Comparison of ENCODE assay signal across 8 cellular contexts in the genomic region with DNA sequence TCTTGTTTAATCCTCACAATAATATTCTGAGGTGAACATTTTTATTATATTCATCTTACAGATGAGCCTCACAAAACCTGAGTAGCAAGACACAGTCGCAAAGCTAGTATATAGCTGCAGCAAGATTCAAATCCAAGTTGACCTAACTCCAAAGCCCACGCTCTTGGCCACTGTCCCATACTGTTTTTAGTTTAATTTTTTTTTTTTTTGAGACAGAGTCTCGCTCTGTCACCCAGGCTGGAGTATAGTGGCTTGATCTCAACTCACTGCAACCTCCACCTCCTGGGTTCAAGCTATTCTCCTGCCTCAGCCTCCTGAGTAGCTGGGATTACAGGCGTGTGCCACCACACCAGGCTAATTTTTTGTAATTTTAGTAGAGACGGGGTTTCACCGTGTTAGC. TPM values are rescaled to one million over a fixed set of nuclear protein-coding genes. Genes with fewer than 3 reads are reported as not detected.
A peak's percentile ranks its signal among the peaks of the same experiment; 100 is the strongest.
DNase-seq lines count a peak whose midpoint lies in the region; ATAC-seq, FAIRE-seq and TF ChIP-seq lines count a peak whose summit lies in the region.
"Not testable (repeated sequence)": the region's sequence is repeated elsewhere in the genome, so short reads cannot be mapped to it uniquely, and the experiment has no call there.

No MANE protein-coding gene starts in this region.

- WGBS in GM23248 (ENCODE audit: low coverage in 1 of 2, low lambda C conversion rate in 2 of 2, missing lambda C conversion rate in 2 of 2), 2 experiments = 65 to 69% methylated on average over 6 of the region's 6 CpGs
- WGBS in gastroesophageal sphincter (ENCODE audit: low coverage in 1 of 2), 2 donors = 40 to 54% methylated on average over 5 to 6 of the region's 6 CpGs
- 61% methylated on average over 6 of the region's 6 CpGs for WGBS in HepG2 (ENCODE audit: low lambda C conversion rate)
- 59 to 80% (median 72%) methylated on average over 6 of the region's 6 CpGs for WGBS in stomach, 5 donors
- WGBS in transverse colon (ENCODE audit: low coverage in 1 of 2), 2 donors = 48 to 72% methylated on average over 5 to 6 of the region's 6 CpGs

- H3F3A ChIP-seq in GM23248 (ENCODE audit: insufficient read depth) = peaks cover 37% of the 10 kb centered on the region

- DNase-seq in GM23248; SJSA1 (ENCODE audit: low read depth in 1 of 2, low spot score in 2 of 2); caudate nucleus (lab: John Stamatoyannopoulos, UW); HepG2 (ENCODE audit: low spot score); stomach; transverse colon: not testable (repeated sequence)

- intact Hi-C loops in HepG2 (cut with micrococcal nuclease; ENCODE audit: unreplicated experiment); stomach (cut with DNase I; ENCODE audit: low total_unique reads): not testable (repeated sequence)
- intact Hi-C loops in transverse colon (cut with DNase I; ENCODE audit: low total_unique reads) = loop anchor here (10.0 kb wide), 1 partner anchor 475 kb away; no protein-coding TSS in a partner anchor

- H3K27me3 ChIP-seq in GM23248 (replicated peaks; ENCODE audit: insufficient read depth); SJSA1 (replicated peaks); gastroesophageal sphincter; HepG2 (ENCODE audit: control insufficient read depth in 1 of 2, insufficient read depth in 2 of 2, low read length in 2 of 2); parathyroid adenoma (ENCODE audit: control insufficient read depth, insufficient read depth, low read length); stomach; transverse colon: not testable (repeated sequence)

- H3K4me1 ChIP-seq in GM23248 (ENCODE audit: insufficient read depth) = peaks cover 60% of the 10 kb centered on the region
- H3K4me1 ChIP-seq in SJSA1 (replicated peaks) = peaks cover 58% of the 10 kb centered on the region
- H3K4me1 ChIP-seq in gastroesophageal sphincter = peaks cover 0 to 68% (median 9%) of the 10 kb centered on the region in 3 donors
- peaks cover 28% of the 10 kb centered on the region for H3K4me1 ChIP-seq in HepG2 (ENCODE audit: insufficient read depth, low read length)
- H3K4me1 ChIP-seq in parathyroid adenoma = not testable (repeated sequence)
- H3K4me1 ChIP-seq in stomach = peaks cover 0 to 25% (median 14%) of the 10 kb centered on the region in 4 donors
- peaks cover 0 to 11% (median 6%) of the 10 kb centered on the region in 4 donors for H3K4me1 ChIP-seq in transverse colon

- not testable (repeated sequence) for TF ChIP-seq POLR2A in gastroesophageal sphincter (IDR thresholded peaks at IDR 0.05); HepG2 (IDR thresholded peaks at IDR 0.05; ENCODE audit: insufficient read depth in 1 of 2, low read depth in 2 of 2, low read length in 2 of 2); stomach (IDR thresholded peaks at IDR 0.05); transverse colon (IDR thresholded peaks at IDR 0.05)

- H3K9ac ChIP-seq in GM23248 = peak overlapping the region; percentile 52
- not testable (repeated sequence) for H3K9ac ChIP-seq in HepG2 (ENCODE audit: insufficient read depth, low read depth, low read length); parathyroid adenoma

- H3K4me2 ChIP-seq in GM23248 (ENCODE audit: unreplicated experiment) = peak overlapping the region; percentile 59
- peak overlapping the region; percentile 29; the same call in 1 of the 2 replicates for H3K4me2 ChIP-seq in HepG2 (ENCODE audit: low read depth, low read length)
- H3K4me2 ChIP-seq in parathyroid adenoma (ENCODE audit: low read length) = not testable (repeated sequence)

- TF ChIP-seq EP300 in gastroesophageal sphincter (IDR thresholded peaks at IDR 0.05); HepG2 (IDR thresholded peaks at IDR 0.05; ENCODE audit: low read depth in 2 of 2, low read length in 2 of 2); HepG2 (CRISPR knock-in tag; IDR thresholded peaks at IDR 0.05; ENCODE audit: borderline replicate concordance); stomach (IDR thresholded peaks at IDR 0.05); transverse colon (IDR thresholded peaks at IDR 0.05; ENCODE audit: low read depth): not testable (repeated sequence)

- CTCF ChIA-PET in HepG2 (lab: Yijun Ruan, JAX; ENCODE audit: low intra/inter-chr PET ratio, low total read pairs) = interaction anchor here (1.1 kb wide), 1 partner anchor 156 kb away, joined by 4 read pairs; no protein-coding TSS in a partner anchor

- H3K79me2 ChIP-seq in GM23248 (ENCODE audit: insufficient read depth); HepG2 (ENCODE audit: insufficient read depth, low read length); parathyroid adenoma: not testable (repeated sequence)

- peak overlapping the region; percentile 43 for H3K4me3 ChIP-seq in GM23248
- peak overlapping the region; percentile 26 for H3K4me3 ChIP-seq in SJSA1
- H3K4me3 ChIP-seq in gastroesophageal sphincter = peak overlapping the region in 1 of 2 donors; percentile 33
- H3K4me3 ChIP-seq in HepG2 (replicated peaks in 1 of 3; ENCODE audit: insufficient read depth in 1 of 3, low read depth in 2 of 3, low read length in 3 of 3); parathyroid adenoma (ENCODE audit: low read depth, low read length): not testable (repeated sequence)
- peak overlapping the region in 3 of 4 donors; percentile 21 to 25 (median 22) for H3K4me3 ChIP-seq in stomach
- H3K4me3 ChIP-seq in transverse colon = peak overlapping the region in 2 of 4 donors; percentile 6 to 34

- H3K9me2 ChIP-seq in GM23248 (ENCODE audit: insufficient read depth) = not testable (repeated sequence)

- not testable (repeated sequence) for H3K36me3 ChIP-seq in GM23248 (ENCODE audit: low read depth); SJSA1; gastroesophageal sphincter; HepG2 (replicated peaks in 1 of 2; ENCODE audit: control insufficient read depth in 1 of 2, insufficient read depth in 2 of 2, low read length in 2 of 2); parathyroid adenoma (ENCODE audit: control insufficient read depth, insufficient read depth, low read length); stomach; transverse colon

- ATAC-seq in gastroesophageal sphincter, HepG2: not testable (repeated sequence)

- not testable (repeated sequence) for H4K20me1 ChIP-seq in GM23248 (ENCODE audit: insufficient read depth); HepG2 (ENCODE audit: insufficient read depth, low read length)

- TF ChIP-seq CTCF in gastroesophageal sphincter (IDR thresholded peaks at IDR 0.05); HepG2 (CRISPR knock-in tag; IDR thresholded peaks at IDR 0.05); parathyroid adenoma (IDR thresholded peaks at IDR 0.05); stomach (IDR thresholded peaks at IDR 0.05); transverse colon (IDR thresholded peaks at IDR 0.05): not testable (repeated sequence)

- POLR2A ChIA-PET in HepG2 (lab: Yijun Ruan, JAX) = not testable (repeated sequence)

- H3K27ac ChIP-seq in GM23248 (peak overlapping the region; percentile 86), SJSA1 (peak overlapping the region; percentile 88), caudate nucleus (ENCODE audit: low read depth, low read length) (peak overlapping the region; percentile 63), gastroesophageal sphincter (peak overlapping the region in 3 of 4 donors; percentile 84 to 88 (median 86)), stomach (peak overlapping the region in 4 of 5 donors; percentile 65 to 84 (median 76)), transverse colon (peak overlapping the region; percentile 66 to 82 (median 76))
- H3K27ac ChIP-seq in HepG2 (ENCODE audit: extremely low read length, insufficient read depth, low read length); parathyroid adenoma: not testable (repeated sequence)

- FAIRE-seq in HepG2 (lab: Jason Lieb, UNC) = not testable (repeated sequence)

- not testable (repeated sequence) for BruUV-seq in HepG2 (replicated peaks; lab: Mats Ljungman, UMichigan)

- not testable (repeated sequence) for TF ChIP-seq RAD21 in HepG2 (CRISPR knock-in tag; IDR thresholded peaks at IDR 0.05)

- in situ Hi-C loops in GM23248 (cut with MboI) = loop anchor here (10.0 to 25.0 kb wide), 2 partner anchors 273 to 585 kb away; no protein-coding TSS in a partner anchor
- in situ Hi-C loops in HepG2 (cut with HindIII; ENCODE audit: extremely low pct_ligation_motif_present, low pct_unique_long_range_greater_than_20kb) = not testable (repeated sequence)
- in situ Hi-C loops in transverse colon (cut with MboI; ENCODE audit: low pct_ligation_motif_present in 1 of 4, low pct_unique_long_range_greater_than_20kb in 1 of 4, low sequenced_read_pairs in 3 of 4) = loop anchor here in 1 of 4 donors (25.0 kb wide), 2 partner anchors 273 to 473 kb away; partner anchors contain the start of gene CYREN

- not testable (repeated sequence) for H3K9me3 ChIP-seq in GM23248 (ENCODE audit: low read depth); SJSA1 (replicated peaks); gastroesophageal sphincter; HepG2 (ENCODE audit: low read length); parathyroid adenoma (ENCODE audit: control insufficient read depth, low read length); stomach; transverse colon

- H2AFZ ChIP-seq in GM23248 = peak overlapping the region; percentile 62
- not testable (repeated sequence) for H2AFZ ChIP-seq in HepG2 (ENCODE audit: low read length)
- H2AFZ ChIP-seq in parathyroid adenoma = peak overlapping the region; percentile 30

RNA-seq across cellular contexts. Expression of gene BPGM, which starts 42.9 kb away (rescaled TPM):
- 33.3 and 37.4 TPM in 2 replicates for total RNA-seq in GM23248 (2014; rRNA removed; shearing (Covaris generic))
- 41.3 and 41.6 TPM in 2 replicates for polyA plus RNA-seq in GM23248 (2016; fragmentation: Nextera tagmentation; extraction: Ambion mirVana)
- total RNA-seq in SJSA1 (2014; rRNA removed; shearing (Covaris generic)) = 43.7 and 45.4 TPM in 2 replicates
- total RNA-seq in gastroesophageal sphincter = 10 to 100 TPM; 16.0 to 35.6 (median 29.6) TPM
- 7.5 and 10.7 TPM in 2 replicates for total RNA-seq in HepG2 (2016; rRNA removed; fragmentation: Illumina TruSeq; extraction: Trizol)
- 2.2 and 3.2 TPM in 2 replicates for total RNA-seq in HepG2 (2016; cell fraction: cytosol; rRNA removed; fragmentation: Illumina TruSeq; extraction: Trizol; ENCODE audit: low read depth)
- 7.6 and 10.7 TPM in 2 replicates for total RNA-seq in HepG2 (2016; cell fraction: insoluble cytoplasmic fraction; rRNA removed; fragmentation: Illumina TruSeq; extraction: Trizol)
- total RNA-seq in HepG2 (2016; cell fraction: membrane; rRNA removed; fragmentation: Illumina TruSeq; extraction: Trizol) = 7.3 and 7.9 TPM in 2 replicates
- total RNA-seq in HepG2 (2016; cell fraction: nucleus; rRNA removed; fragmentation: Illumina TruSeq; extraction: Trizol) = 3.5 and 4.5 TPM in 2 replicates
- 3.1 and 4.0 TPM in 2 replicates for polyA plus RNA-seq in HepG2 (2011; rRNA removed)
- polyA plus RNA-seq in HepG2 (2011; cell fraction: cytosol; rRNA removed) = 2.3 and 4.0 TPM in 2 replicates
- polyA plus RNA-seq in HepG2 (2011; cell fraction: nucleus; rRNA removed) = 1.1 and 2.2 TPM in 2 replicates
- 3.4 and 4.2 TPM in 2 replicates for polyA plus RNA-seq in HepG2 (2012)
- 1.8 and 2.7 TPM in 2 replicates for polyA plus RNA-seq in HepG2 (2016; cell fraction: cytosol; fragmentation: Illumina TruSeq; extraction: Trizol; ENCODE audit: low read depth)
- 10.6 and 11.1 TPM in 2 replicates for polyA plus RNA-seq in HepG2 (2016; cell fraction: insoluble cytoplasmic fraction; fragmentation: Illumina TruSeq; extraction: Trizol; ENCODE audit: low read depth)
- polyA plus RNA-seq in HepG2 (2016; cell fraction: membrane; fragmentation: Illumina TruSeq; extraction: Trizol; ENCODE audit: low read depth) = 7.4 and 7.5 TPM in 2 replicates
- 3.8 and 4.5 TPM in 2 replicates for polyA plus RNA-seq in HepG2 (2016; cell fraction: nucleus; fragmentation: Illumina TruSeq; extraction: Trizol; ENCODE audit: insufficient read depth, low read depth)
- 1.1 and 4.0 TPM in 2 replicates for polyA minus RNA-seq in HepG2 (2011; rRNA and poly(A)+ RNA removed; ENCODE audit: low replicate concordance)
- polyA minus RNA-seq in HepG2 (2011; cell fraction: cytosol; rRNA and poly(A)+ RNA removed) = 0.88 and 2.1 TPM in 2 replicates
- 2.8 and 5.0 TPM in 2 replicates for polyA minus RNA-seq in HepG2 (2011; cell fraction: nucleus; rRNA and poly(A)+ RNA removed)
- total RNA-seq in stomach = 10 to 100 TPM in 3 of 5 donors, 1 to 10 TPM in 2; 4.7 to 47.3 (median 20.2) TPM
- 10 to 100 TPM; 13.0 to 22.5 (median 19.4) TPM for polyA plus RNA-seq in stomach
- total RNA-seq in transverse colon = 10 to 100 TPM in 2 of 4 donors, 1 to 10 TPM in 1, under 1 TPM in 1; 0.40 to 13.2 (median 7.2) TPM
